In the genomic region with DNA sequence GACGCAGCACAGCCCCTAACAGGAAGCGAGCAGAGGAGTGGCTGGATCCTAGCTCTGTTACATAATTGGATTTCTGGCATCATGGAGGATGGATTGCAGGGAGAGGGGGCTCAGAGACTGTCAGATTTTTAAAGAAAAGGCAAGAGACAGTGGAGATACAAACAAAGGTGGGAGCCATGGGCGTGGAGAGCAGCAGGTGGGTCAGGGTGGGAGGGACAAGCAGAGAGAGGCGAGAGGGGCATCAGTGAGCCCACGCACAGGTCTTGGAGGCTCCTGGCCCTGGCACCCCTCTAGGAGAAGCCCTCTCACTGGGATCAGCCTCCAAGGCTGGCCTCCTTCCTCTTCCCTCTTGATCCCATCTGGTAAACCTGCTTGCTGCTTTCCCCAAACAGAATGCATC, we compare ENCODE assay signal across 13 cellular contexts.
A peak's percentile ranks its signal among the peaks of the same experiment; 100 is the strongest.
DNase-seq lines count a peak whose midpoint lies in the region; ATAC-seq and TF ChIP-seq lines count a peak whose summit lies in the region.
"Had no signal": no experiment of that assay in that cellular context is flagged by ENCODE, and none has a peak within 500 bp of the region (broad histone marks: within the 10 kb centered on the region; RNA-seq: fewer than 3 reads in every experiment).

No MANE protein-coding gene starts in this region.

- H4K20me1 ChIP-seq in neural progenitor cell (ENCODE audit: low read depth): no peaks in the 10 kb centered on the region

- H3K9me3 Mint-ChIP-seq in neural progenitor cell: no peaks in the 10 kb centered on the region
- H3K9me3 Mint-ChIP-seq in activated CD4-positive, alpha-beta memory T cell treated with anti-CD3 and anti-CD28 coated beads, Interleukin-2, amount 10 ng/mL, durations not matched to agents 7 days and 5 days: no peaks in the 10 kb centered on the region
- H3K9me3 Mint-ChIP-seq in activated CD4-positive, alpha-beta T cell treated with anti-CD3 and anti-CD28 coated beads, Interleukin-2, amount 10 ng/mL, durations not matched to agents 7 days and 5 days: no peaks in the 10 kb centered on the region
- H3K9me3 Mint-ChIP-seq: CD4-positive, alpha-beta T cell; H9 had no signal

- intact Hi-C loops in colonic mucosa (cut with DNase I) (no loop called here), thyroid gland (cut with DNase I) (no loop called here)

- no peaks in the 10 kb centered on the region for H3K36me3 ChIP-seq in colonic mucosa
- H3K36me3 ChIP-seq in neural progenitor cell: no peaks in the 10 kb centered on the region
- no peaks in the 10 kb centered on the region for H3K36me3 ChIP-seq in thyroid gland

- H3K9ac ChIP-seq in colonic mucosa (ENCODE audit: low read depth in 2 of 2, low read length in 2 of 2): no peak overlapping the region
- no peak overlapping the region for H3K9ac ChIP-seq in neural progenitor cell

- H3K4me1 ChIP-seq in colonic mucosa (no peaks in the 10 kb centered on the region), neural progenitor cell (peaks cover 11% of the 10 kb centered on the region), thyroid gland (peaks cover 43 to 77% of the 10 kb centered on the region in 2 donors)

- no peaks in the 10 kb centered on the region for H3K27me3 ChIP-seq in colonic mucosa
- no peaks in the 10 kb centered on the region for H3K27me3 ChIP-seq in neural progenitor cell
- no peaks in the 10 kb centered on the region for H3K27me3 ChIP-seq in thyroid gland

- no peaks in the 10 kb centered on the region for H3K79me2 ChIP-seq in neural progenitor cell (ENCODE audit: low read depth)

- WGBS in thyroid gland, 2 donors: 95 to 96% methylated on average over 5 of the region's 5 CpGs

- H3F3A ChIP-seq in neural progenitor cell (ENCODE audit: low read depth): peaks cover 6% of the 10 kb centered on the region

- no peak for ATAC-seq in HG03354 (IDR thresholded peaks at IDR 0.05; ENCODE audit: poor library complexity, severe bottlenecking, unreplicated experiment)

- no peaks in the 10 kb centered on the region for H3K36me3 Mint-ChIP-seq in neural progenitor cell
- no peaks in the 10 kb centered on the region for H3K36me3 Mint-ChIP-seq in activated CD4-positive, alpha-beta memory T cell treated with anti-CD3 and anti-CD28 coated beads, Interleukin-2, amount 10 ng/mL, durations not matched to agents 7 days and 5 days (ENCODE audit: low read depth)
- H3K36me3 Mint-ChIP-seq in activated CD4-positive, alpha-beta T cell treated with anti-CD3 and anti-CD28 coated beads, Interleukin-2, amount 10 ng/mL, durations not matched to agents 7 days and 5 days (ENCODE audit: low read depth): no peaks in the 10 kb centered on the region

- CTCF ChIA-PET in activated CD4-positive, alpha-beta memory T cell treated with anti-CD3 and anti-CD28 coated beads, Interleukin-2, amount 10 ng/mL, durations not matched to agents 7 days and 5 days (lab: Charles Lee): interaction anchor here (1.6 kb wide), 1 partner anchor 41 kb away, joined by 3 read pairs; no protein-coding TSS in a partner anchor
- CTCF ChIA-PET in activated CD4-positive, alpha-beta T cell treated with anti-CD3 and anti-CD28 coated beads, Interleukin-2, amount 10 ng/mL, durations not matched to agents 7 days and 5 days (lab: Charles Lee): no interaction called here

- no peak overlapping the region for H3K4me2 ChIP-seq in neural progenitor cell

- H3K9me3 ChIP-seq in colonic mucosa: no peaks in the 10 kb centered on the region
- no peaks in the 10 kb centered on the region for H3K9me3 ChIP-seq in neural progenitor cell (ENCODE audit: low read depth)
- H3K9me3 ChIP-seq in thyroid gland: no peaks in the 10 kb centered on the region

- DNase-seq in NCI-H82 (lab: John Stamatoyannopoulos, UW): peak; percentile 67
- peak; percentile 13 for DNase-seq in colonic mucosa
- DNase-seq in neural progenitor cell (ENCODE audit: low spot score): no peak
- DNase-seq in thyroid gland: no peak
- no peak for DNase-seq in activated CD4-positive, alpha-beta memory T cell treated with anti-CD3 and anti-CD28 coated beads, Interleukin-2, amount 10 ng/mL, durations not matched to agents 7 days and 5 days
- no peak for DNase-seq in activated CD4-positive, alpha-beta T cell treated with anti-CD3 and anti-CD28 coated beads, Interleukin-2, amount 50 U/mL, for 1 hour
- no peak for DNase-seq in activated CD4-positive, alpha-beta T cell treated with anti-CD3 and anti-CD28 coated beads, Interleukin-2, amount 10 ng/mL, durations not matched to agents 7 days and 5 days
- DNase-seq: CD4-positive, alpha-beta T cell; DMS79; GOT3; H9 had no signal

- TF ChIP-seq CTCF in colonic mucosa (IDR thresholded peaks at IDR 0.05) (no peak), neural progenitor cell (IDR thresholded peaks at IDR 0.05) (no peak), thyroid gland (IDR thresholded peaks at IDR 0.05) (no peak)

- TF ChIP-seq POLR2A in thyroid gland (IDR thresholded peaks at IDR 0.05): no peak

- no peak overlapping the region for H2AFZ ChIP-seq in neural progenitor cell (replicated peaks)

- H3K27ac ChIP-seq in colonic mucosa (no peak overlapping the region), neural progenitor cell (no peak overlapping the region), thyroid gland (peak overlapping the region in 2 of 3 donors; percentile 38 to 71)

- H3K27ac Mint-ChIP-seq in neural progenitor cell: peak overlapping the region; percentile 16
- H3K27ac Mint-ChIP-seq in activated CD4-positive, alpha-beta memory T cell treated with anti-CD3 and anti-CD28 coated beads, Interleukin-2, amount 10 ng/mL, durations not matched to agents 7 days and 5 days: no peak overlapping the region
- no peak overlapping the region for H3K27ac Mint-ChIP-seq in activated CD4-positive, alpha-beta T cell treated with anti-CD3 and anti-CD28 coated beads, Interleukin-2, amount 10 ng/mL, durations not matched to agents 7 days and 5 days
- H3K27ac Mint-ChIP-seq: B cell; CD4-positive, alpha-beta T cell had no signal

- POLR2A ChIA-PET in activated CD4-positive, alpha-beta memory T cell treated with anti-CD3 and anti-CD28 coated beads, Interleukin-2, amount 10 ng/mL, durations not matched to agents 7 days and 5 days (lab: Charles Lee): no interaction called here
- POLR2A ChIA-PET in activated CD4-positive, alpha-beta T cell treated with anti-CD3 and anti-CD28 coated beads, Interleukin-2, amount 10 ng/mL, durations not matched to agents 7 days and 5 days (lab: Charles Lee): no interaction called here

- H3K4me3 ChIP-seq in colonic mucosa: no peak overlapping the region
- no peak overlapping the region for H3K4me3 ChIP-seq in neural progenitor cell
- H3K4me3 ChIP-seq in thyroid gland (replicated peaks in 1 of 3): no peak overlapping the region

- no peaks in the 10 kb centered on the region for H3K27me3 Mint-ChIP-seq in neural progenitor cell (ENCODE audit: insufficient read depth, low read depth)
- peaks cover 12% of the 10 kb centered on the region for H3K27me3 Mint-ChIP-seq in activated CD4-positive, alpha-beta memory T cell treated with anti-CD3 and anti-CD28 coated beads, Interleukin-2, amount 10 ng/mL, durations not matched to agents 7 days and 5 days
- H3K27me3 Mint-ChIP-seq in activated CD4-positive, alpha-beta T cell treated with anti-CD3 and anti-CD28 coated beads, Interleukin-2, amount 10 ng/mL, durations not matched to agents 7 days and 5 days: peaks cover 5% of the 10 kb centered on the region

- H3K4me3 Mint-ChIP-seq in neural progenitor cell: no peak overlapping the region
- no peak overlapping the region for H3K4me3 Mint-ChIP-seq in activated CD4-positive, alpha-beta memory T cell treated with anti-CD3 and anti-CD28 coated beads, Interleukin-2, amount 10 ng/mL, durations not matched to agents 7 days and 5 days
- no peak overlapping the region for H3K4me3 Mint-ChIP-seq in activated CD4-positive, alpha-beta T cell treated with anti-CD3 and anti-CD28 coated beads, Interleukin-2, amount 10 ng/mL, durations not matched to agents 7 days and 5 days
- H3K4me3 Mint-ChIP-seq: B cell; CD4-positive, alpha-beta T cell; H9 had no signal

- H3K4me1 Mint-ChIP-seq in neural progenitor cell: peaks cover 18% of the 10 kb centered on the region
- H3K4me1 Mint-ChIP-seq in activated CD4-positive, alpha-beta memory T cell treated with anti-CD3 and anti-CD28 coated beads, Interleukin-2, amount 10 ng/mL, durations not matched to agents 7 days and 5 days: no peaks in the 10 kb centered on the region
- H3K4me1 Mint-ChIP-seq in activated CD4-positive, alpha-beta T cell treated with anti-CD3 and anti-CD28 coated beads, Interleukin-2, amount 10 ng/mL, durations not matched to agents 7 days and 5 days: no peaks in the 10 kb centered on the region
- H3K4me1 Mint-ChIP-seq: B cell, H9 had no signal

Comparison
In these comparisons a context has a peak if more than half of its experiments do, and no peak if none do; other contexts are left out.
1. DNase-seq: peak in NCI-H82 (single experiment) and colonic mucosa (single experiment); none in neural progenitor cell (single experiment), thyroid gland (0 of 2), activated CD4-positive, alpha-beta memory T cell treated with anti-CD3 and anti-CD28 coated beads, Interleukin-2, amount 10 ng/mL, durations not matched to agents 7 days and 5 days (single experiment), activated CD4-positive, alpha-beta T cell treated with anti-CD3 and anti-CD28 coated beads, Interleukin-2, amount 50 U/mL, for 1 hour (single experiment) and activated CD4-positive, alpha-beta T cell treated with anti-CD3 and anti-CD28 coated beads, Interleukin-2, amount 10 ng/mL, durations not matched to agents 7 days and 5 days (single experiment).
2. H3K27ac ChIP-seq: peak in thyroid gland (2 of 3); none in colonic mucosa (single experiment) and neural progenitor cell (single experiment).